ENCODE assay signal across 1 cellular context in the genomic region with DNA sequence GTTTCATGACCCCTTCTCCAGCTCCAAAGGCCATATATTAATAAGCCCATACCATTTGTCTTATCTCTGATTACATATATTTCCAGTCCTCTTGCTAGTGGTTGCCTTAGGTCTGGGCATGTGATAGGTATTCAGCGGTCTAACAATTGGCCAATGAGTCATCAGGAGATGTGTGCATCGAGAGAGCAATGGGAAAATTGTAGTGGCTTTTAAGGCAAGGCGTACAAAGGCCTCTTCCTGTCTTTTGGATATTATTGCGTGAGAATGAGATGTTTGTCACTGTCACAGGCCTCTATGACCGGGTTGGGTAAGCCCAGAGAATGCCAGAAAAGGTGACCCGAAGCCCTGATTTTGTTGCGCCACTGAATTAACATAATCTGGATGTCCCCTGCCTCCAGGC.
TF ChIP-seq lines count a peak whose summit lies in the region.

No MANE protein-coding gene starts in this region.

TF ChIP-seq in endothelial cell of umbilical vein, 7 proteins besides CTCF, POLR2A, EP300 and RAD21:
- TF ChIP-seq JUN (IDR thresholded peaks at IDR 0.05; ENCODE audit: borderline replicate concordance, insufficient read depth, insufficient read length, low read depth) (peak; percentile 11), EZH2 (IDR thresholded peaks at IDR 0.05; ENCODE audit: borderline replicate concordance, low read depth, low read length, severe bottlenecking) (no peak)
